8 cellular contexts compared by ENCODE assay signal in the genomic region with DNA sequence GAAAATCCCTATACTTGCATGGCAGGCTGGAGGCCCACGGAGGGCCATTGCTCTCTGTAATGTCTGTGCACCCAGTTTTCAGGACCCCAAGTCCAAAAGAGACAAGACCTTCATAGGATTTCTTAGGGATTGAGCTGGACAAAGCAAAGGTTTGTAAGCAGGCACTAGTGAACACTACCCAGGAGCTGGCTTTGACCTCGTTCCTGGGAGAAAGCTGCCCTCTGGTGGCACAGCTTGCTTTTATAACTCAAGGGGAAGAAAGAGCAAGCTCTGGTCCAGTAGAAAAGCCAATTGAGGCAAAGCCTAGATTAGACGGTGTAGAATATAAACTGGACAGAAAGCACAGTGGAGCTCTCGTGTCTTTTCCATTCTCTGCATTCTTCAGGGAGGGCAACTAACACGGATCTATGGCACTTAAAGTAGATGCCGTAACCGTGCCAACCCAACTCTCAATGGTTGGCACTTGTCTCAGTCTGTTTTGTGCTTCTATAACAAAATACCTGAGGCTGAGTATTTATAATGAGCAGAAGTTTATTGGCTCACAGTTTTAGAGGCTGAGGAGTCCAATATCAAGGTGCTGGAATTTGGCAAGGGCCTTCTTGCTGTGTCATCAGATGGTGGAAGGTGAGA. TPM values are rescaled to one million over a fixed set of nuclear protein-coding genes. Genes with fewer than 3 reads are reported as not detected.
DNase-seq lines count a peak whose midpoint lies in the region; ATAC-seq and TF ChIP-seq lines count a peak whose summit lies in the region.

No MANE protein-coding gene starts in this region.

- H3K27me3 ChIP-seq in KMS-11 (ENCODE audit: insufficient read depth, low read depth) (no peaks in the 10 kb centered on the region), SJSA1 (replicated peaks) (0 out of 2 replicates have a peak, but pooled peaks cover 4% of the 10 kb centered on the region)

- in situ Hi-C loops in GM13976 (cut with MboI; ENCODE audit: low sequenced_read_pairs, unreplicated experiment): no loop called here

- no peak overlapping the region for H2AFZ ChIP-seq in KMS-11 (ENCODE audit: low read depth)

- H3K4me1 ChIP-seq in KMS-11 (ENCODE audit: low read depth, poor library complexity, severe bottlenecking) (no peaks in the 10 kb centered on the region), SJSA1 (replicated peaks) (no peaks in the 10 kb centered on the region)

- H3K27me3 Mint-ChIP-seq in stimulated activated memory B cell treated with anti-CD40 and anti-IgM and Interleukin-4, amounts not matched to agents 10 μg/mL and 1 μg/mL and 100 μg/mL, for 72 hours: no peaks in the 10 kb centered on the region

- H3K9ac ChIP-seq in KMS-11: no peak overlapping the region

- ATAC-seq in esophagus mucosa: peak; percentile 60
- ATAC-seq in stimulated activated memory B cell treated with anti-CD40 and anti-IgM and Interleukin-4, amounts not matched to agents 10 μg/mL and 1 μg/mL and 100 μg/mL, for 72 hours: no peak

- no peaks in the 10 kb centered on the region for H3K79me2 ChIP-seq in KMS-11 (ENCODE audit: insufficient read depth, low read depth)

- no peaks in the 10 kb centered on the region for H3K4me1 Mint-ChIP-seq in stimulated activated memory B cell treated with anti-CD40 and anti-IgM and Interleukin-4, amounts not matched to agents 10 μg/mL and 1 μg/mL and 100 μg/mL, for 72 hours

- H3K4me2 ChIP-seq in KMS-11: no peak overlapping the region

- H3K4me3 Mint-ChIP-seq in stimulated activated memory B cell treated with anti-CD40 and anti-IgM and Interleukin-4, amounts not matched to agents 10 μg/mL and 1 μg/mL and 100 μg/mL, for 72 hours: no peak overlapping the region

- H4K20me1 ChIP-seq in KMS-11 (ENCODE audit: insufficient read depth): no peaks in the 10 kb centered on the region

- H3K27ac Mint-ChIP-seq in stimulated activated memory B cell treated with anti-CD40 and anti-IgM and Interleukin-4, amounts not matched to agents 10 μg/mL and 1 μg/mL and 100 μg/mL, for 72 hours: no peak overlapping the region

- peak; percentile 19 for TF ChIP-seq CTCF in GM13976 (IDR thresholded peaks at IDR 0.05; ENCODE audit: borderline replicate concordance, control extremely low read depth, extremely low read depth, insufficient read depth, missing control alignments)
- peak; percentile 61 for TF ChIP-seq CTCF in KMS-11 (conservative IDR thresholded peaks at IDR 0.05; ENCODE audit: low read depth, low read length)

- H3K9me3 Mint-ChIP-seq in stimulated activated memory B cell treated with anti-CD40 and anti-IgM and Interleukin-4, amounts not matched to agents 10 μg/mL and 1 μg/mL and 100 μg/mL, for 72 hours: no peaks in the 10 kb centered on the region

- H3K4me3 ChIP-seq in KMS-11 (IDR thresholded peaks at IDR 0.05; ENCODE audit: insufficient read depth, low read depth, low read length) (no peak overlapping the region), SJSA1 (no peak overlapping the region)

- no peaks in the 10 kb centered on the region for H3K36me3 Mint-ChIP-seq in stimulated activated memory B cell treated with anti-CD40 and anti-IgM and Interleukin-4, amounts not matched to agents 10 μg/mL and 1 μg/mL and 100 μg/mL, for 72 hours

- H3K36me3 ChIP-seq in KMS-11 (ENCODE audit: insufficient read depth): no peaks in the 10 kb centered on the region
- no peaks in the 10 kb centered on the region for H3K36me3 ChIP-seq in SJSA1

- H3K27ac ChIP-seq in KMS-11: no peak overlapping the region
- H3K27ac ChIP-seq in SJSA1: no peak overlapping the region

- no peaks in the 10 kb centered on the region for H3K9me3 ChIP-seq in SJSA1 (replicated peaks)

- peak; percentile 76 for DNase-seq in AG20443 (ENCODE audit: low spot score)
- peak; percentile 46 for DNase-seq in GM13976 (ENCODE audit: low spot score)
- DNase-seq in SJSA1 (ENCODE audit: low read depth in 1 of 2, low spot score in 2 of 2): peak; percentile 57 to 67
- peak; percentile 57 for DNase-seq in middle frontal gyrus (ENCODE audit: extremely low spot score, low spot score)
- DNase-seq in activated gamma-delta T cell (lab: John Stamatoyannopoulos, UW): no peak

RNA-seq across cellular contexts. Expression of a gene that starts 7.9 kb away (rescaled TPM):
- total RNA-seq in SJSA1 (2014; rRNA removed; shearing (Covaris generic)): not detected in 2 replicates
- total RNA-seq in esophagus mucosa: 6.4 TPM
